8 cellular contexts compared by ENCODE assay signal in genomic region chr20:51966296-51966971, GRCh38.
DNase-seq lines count a peak whose midpoint lies in the region; ATAC-seq and TF ChIP-seq lines count a peak whose summit lies in the region.

No MANE protein-coding gene starts in this region.

- peaks cover 7% of the 10 kb centered on the region for H3K27me3 Mint-ChIP-seq in activated CD4-positive, alpha-beta memory T cell treated with anti-CD3 and anti-CD28 coated beads for 36 hours

- no peaks in the 10 kb centered on the region for H3K4me1 ChIP-seq in cardiac muscle cell (ENCODE audit: low read depth)

- no peak overlapping the region for H3K27ac Mint-ChIP-seq in activated CD4-positive, alpha-beta memory T cell treated with anti-CD3 and anti-CD28 coated beads for 36 hours

- no peaks in the 10 kb centered on the region for H3K36me3 Mint-ChIP-seq in activated CD4-positive, alpha-beta memory T cell treated with anti-CD3 and anti-CD28 coated beads for 36 hours

- no peaks in the 10 kb centered on the region for H3K9me3 Mint-ChIP-seq in activated CD4-positive, alpha-beta memory T cell treated with anti-CD3 and anti-CD28 coated beads for 36 hours

- ATAC-seq in GM18520 (IDR thresholded peaks at IDR 0.05; ENCODE audit: unreplicated experiment) = no peak

- no peak overlapping the region for H3K27ac ChIP-seq in cardiac muscle cell

- POLR2A ChIA-PET in activated CD4-positive, alpha-beta memory T cell treated with anti-CD3 and anti-CD28 coated beads for 36 hours (lab: Charles Lee) = no interaction called here

- intact Hi-C loops in activated CD4-positive, alpha-beta memory T cell treated with anti-CD3 and anti-CD28 coated beads for 36 hours (cut with micrococcal nuclease) = loop anchor here (2.0 kb wide), 1 partner anchor 328 kb away; no protein-coding TSS in a partner anchor

- CTCF ChIA-PET in activated CD4-positive, alpha-beta memory T cell treated with anti-CD3 and anti-CD28 coated beads for 36 hours (lab: Charles Lee) = interaction anchor here (0.8 to 1.5 kb wide), 4 partner anchors 167 to 979 kb away, joined by 3 to 6 read pairs (median 4); no protein-coding TSS in a partner anchor

- H3K4me1 Mint-ChIP-seq in activated CD4-positive, alpha-beta memory T cell treated with anti-CD3 and anti-CD28 coated beads for 36 hours (ENCODE audit: low read depth) = no peaks in the 10 kb centered on the region

- no peaks in the 10 kb centered on the region for H3K9me3 ChIP-seq in cardiac muscle cell (ENCODE audit: low read depth)

- no peaks in the 10 kb centered on the region for H3K36me3 ChIP-seq in cardiac muscle cell

- H3K27me3 ChIP-seq in cardiac muscle cell = no peaks in the 10 kb centered on the region

- TF ChIP-seq CTCF in cardiac muscle cell (IDR thresholded peaks at IDR 0.05; ENCODE audit: low read depth, low read length) = peak; percentile 93

- H3K4me3 Mint-ChIP-seq in activated CD4-positive, alpha-beta memory T cell treated with anti-CD3 and anti-CD28 coated beads for 36 hours = no peak overlapping the region

- no peak overlapping the region for H3K4me3 ChIP-seq in cardiac muscle cell

- DNase-seq in SIG-M5 treated with dmso at 0.1 percent for 504 hours (lab: John Stamatoyannopoulos, UW; ENCODE audit: unreplicated experiment) = peak; percentile 88
- DNase-seq in SIG-M5 (lab: John Stamatoyannopoulos, UW) = no peak
- DNase-seq in LoVo (ENCODE audit: low spot score) = peak; percentile 67
- DNase-seq in activated CD4-positive, alpha-beta memory T cell treated with anti-CD3 and anti-CD28 coated beads for 36 hours = peak; percentile 10
- DNase-seq in cardiac muscle cell (ENCODE audit: low read depth in 1 of 2, low spot score in 1 of 2) = peak; percentile 75 to 84
- peak; percentile 69 for DNase-seq in renal cortical epithelial cell (ENCODE audit: low read depth)
- DNase-seq in GF-D8 (lab: John Stamatoyannopoulos, UW) = no peak

Comparison
In these comparisons a context has a peak if more than half of its experiments do, and no peak if none do; other contexts are left out.
1. DNase-seq: peak in SIG-M5 treated with dmso at 0.1 percent for 504 hours (single experiment), LoVo (single experiment), activated CD4-positive, alpha-beta memory T cell treated with anti-CD3 and anti-CD28 coated beads for 36 hours (single experiment), cardiac muscle cell (2 of 2) and renal cortical epithelial cell (single experiment); none in SIG-M5 (single experiment) and GF-D8 (single experiment).